In genomic region chr10:73771722-73772279, GRCh38 we compare ENCODE assay signal across 8 cellular contexts. TPM values are rescaled to one million over a fixed set of nuclear protein-coding genes. Genes with fewer than 3 reads are reported as not detected.
DNase-seq lines count a peak whose midpoint lies in the region; ATAC-seq and TF ChIP-seq lines count a peak whose summit lies in the region.

No MANE protein-coding gene starts in this region.

- no peaks in the 10 kb centered on the region for H3K9me3 Mint-ChIP-seq in CD8-positive, alpha-beta memory T cell
- H3K9me3 Mint-ChIP-seq in dendritic cell treated with granulocyte-macrophage colony-stimulating factor and Interleukin-4, amounts not matched to agents 40 ng/mL and 50 ng/mL, for 4 days: no peaks in the 10 kb centered on the region

- H3K27me3 Mint-ChIP-seq in CD8-positive, alpha-beta memory T cell: peaks cover 0 to 4% of the 10 kb centered on the region in 2 donors
- no peaks in the 10 kb centered on the region for H3K27me3 Mint-ChIP-seq in dendritic cell treated with granulocyte-macrophage colony-stimulating factor and Interleukin-4, amounts not matched to agents 40 ng/mL and 50 ng/mL, for 4 days

- no peak for TF ChIP-seq CTCF in VCaP (conservative IDR thresholded peaks at IDR 0.05)

- DNase-seq in CD8-positive, alpha-beta memory T cell: peak in 4 of 5 donors; percentile 70 to 87 (median 76)
- DNase-seq in lung microvascular endothelial cell (ENCODE audit: low read depth in 2 of 2): peak; percentile 86 to 93
- peak; percentile 49 for DNase-seq in stimulated activated CD8-positive, alpha-beta memory T cell treated with anti-CD3 and anti-CD28 coated beads, Interleukin-12 subunit alpha, Interleukin-12 subunit beta, amount 100 ng/mL, for 24 hours (ENCODE audit: extremely low read depth)

- CTCF ChIA-PET in CD8-positive, alpha-beta memory T cell (lab: Charles Lee): interaction anchor here (1.0 to 6.6 kb wide), 13 partner anchors 11 to 108 kb away, joined by 3 to 42 read pairs (median 6); partner anchors contain the start of genes CHCHD1, SEC24C and ZSWIM8

- peak overlapping the region; percentile 87 to 97 (median 94) for H3K27ac Mint-ChIP-seq in CD8-positive, alpha-beta memory T cell
- H3K27ac Mint-ChIP-seq in dendritic cell treated with granulocyte-macrophage colony-stimulating factor and Interleukin-4, amounts not matched to agents 40 ng/mL and 50 ng/mL, for 4 days: peak overlapping the region; percentile 88

- POLR2A ChIA-PET in CD8-positive, alpha-beta memory T cell (lab: Charles Lee): interaction anchor here (0.6 to 3.8 kb wide), 12 partner anchors 8 to 276 kb away, joined by 3 to 88 read pairs (median 6); partner anchors contain the start of genes CAMK2G, CHCHD1, PPP3CB and SEC24C

- peaks cover 10 to 79% (median 17%) of the 10 kb centered on the region in 3 donors for H3K36me3 Mint-ChIP-seq in CD8-positive, alpha-beta memory T cell
- peaks cover 99% of the 10 kb centered on the region for H3K36me3 Mint-ChIP-seq in dendritic cell treated with granulocyte-macrophage colony-stimulating factor and Interleukin-4, amounts not matched to agents 40 ng/mL and 50 ng/mL, for 4 days (ENCODE audit: low read depth)

- peak overlapping the region; percentile 90 for H3K27ac ChIP-seq in CD8-positive, alpha-beta memory T cell (ENCODE audit: low read depth, low read length)
- H3K27ac ChIP-seq in HUES6 (ENCODE audit: low read depth, low read length) (peak overlapping the region; percentile 94), VCaP (peak overlapping the region; percentile 94)

- H3K4me1 ChIP-seq in CD8-positive, alpha-beta memory T cell (ENCODE audit: insufficient read depth, low read length): peaks cover 41% of the 10 kb centered on the region
- H3K4me1 ChIP-seq in HUES6 (ENCODE audit: control insufficient read depth, insufficient read depth, low read length): peaks cover 15% of the 10 kb centered on the region; the same call in 1 of the 2 replicates

- ATAC-seq in GM19351 (IDR thresholded peaks at IDR 0.05; ENCODE audit: unreplicated experiment): peak; percentile 16
- no peak for ATAC-seq in HG03457 (IDR thresholded peaks at IDR 0.05; ENCODE audit: unreplicated experiment)

- H3K9ac ChIP-seq in HUES6 (ENCODE audit: low read length): peak overlapping the region; percentile 91

- H3K4me3 ChIP-seq in CD8-positive, alpha-beta memory T cell (ENCODE audit: low read length): peak overlapping the region; percentile 92
- peak overlapping the region; percentile 93 for H3K4me3 ChIP-seq in HUES6 (ENCODE audit: low read depth, low read length)

- intact Hi-C loops in dendritic cell treated with granulocyte-macrophage colony-stimulating factor and Interleukin-4, amounts not matched to agents 40 ng/mL and 50 ng/mL, for 4 days (cut with micrococcal nuclease): loop anchor here (2.0 kb wide), 1 partner anchor 39 kb away; the partner anchor contains the start of gene NDST2

- H3K9me3 ChIP-seq in CD8-positive, alpha-beta memory T cell (ENCODE audit: low read length): no peaks in the 10 kb centered on the region
- H3K9me3 ChIP-seq in HUES6 (ENCODE audit: control insufficient read depth, insufficient read depth, low read depth, low read length): no peaks in the 10 kb centered on the region

- no peaks in the 10 kb centered on the region for H3K27me3 ChIP-seq in CD8-positive, alpha-beta memory T cell (ENCODE audit: insufficient read depth, low read length, poor library complexity, severe bottlenecking)
- no peaks in the 10 kb centered on the region for H3K27me3 ChIP-seq in HUES6 (ENCODE audit: control insufficient read depth, insufficient read depth, low read length)

- H3K36me3 ChIP-seq in CD8-positive, alpha-beta memory T cell (ENCODE audit: insufficient read depth, low read length): peaks cover 43% of the 10 kb centered on the region
- peaks cover 57% of the 10 kb centered on the region for H3K36me3 ChIP-seq in HUES6 (ENCODE audit: control insufficient read depth, insufficient read depth, low read length)

- H3K4me3 Mint-ChIP-seq in CD8-positive, alpha-beta memory T cell: peak overlapping the region; percentile 91 to 98 (median 97)
- H3K4me3 Mint-ChIP-seq in dendritic cell treated with granulocyte-macrophage colony-stimulating factor and Interleukin-4, amounts not matched to agents 40 ng/mL and 50 ng/mL, for 4 days: peak overlapping the region; percentile 89

- peaks cover 46 to 67% (median 57%) of the 10 kb centered on the region in 3 donors for H3K4me1 Mint-ChIP-seq in CD8-positive, alpha-beta memory T cell
- H3K4me1 Mint-ChIP-seq in dendritic cell treated with granulocyte-macrophage colony-stimulating factor and Interleukin-4, amounts not matched to agents 40 ng/mL and 50 ng/mL, for 4 days (ENCODE audit: low read depth): peaks cover 54% of the 10 kb centered on the region

RNA-seq across cellular contexts. Expression of gene CHCHD1, which starts 10.0 kb away (rescaled TPM):
- 10 to 100 TPM; 35.8 to 37.2 TPM for total RNA-seq in CD8-positive, alpha-beta memory T cell
- polyA plus RNA-seq in CD8-positive, alpha-beta memory T cell: 52.6 TPM
- total RNA-seq in lung microvascular endothelial cell: 21.6 and 28.6 TPM in 2 replicates

RNA-seq across cellular contexts. Expression of gene ZSWIM8, which starts 13.6 kb away (rescaled TPM):
- 10 to 100 TPM; 54.3 to 57.6 TPM for total RNA-seq in CD8-positive, alpha-beta memory T cell
- polyA plus RNA-seq in CD8-positive, alpha-beta memory T cell: 26.0 TPM
- 31.4 and 55.8 TPM in 2 replicates for total RNA-seq in lung microvascular endothelial cell

RNA-seq across cellular contexts. Expression of gene SEC24C, which starts 27.6 kb away (rescaled TPM):
- total RNA-seq in CD8-positive, alpha-beta memory T cell: 10 to 100 TPM; 93.1 to 95.9 TPM
- 70.3 TPM for polyA plus RNA-seq in CD8-positive, alpha-beta memory T cell
- 46.9 and 52.8 TPM in 2 replicates for total RNA-seq in lung microvascular endothelial cell

RNA-seq across cellular contexts. Expression of gene NDST2, which starts 39.6 kb away (rescaled TPM):
- total RNA-seq in CD8-positive, alpha-beta memory T cell: 10 to 100 TPM; 39.8 to 43.9 TPM
- 25.3 TPM for polyA plus RNA-seq in CD8-positive, alpha-beta memory T cell
- 5.4 and 6.5 TPM in 2 replicates for total RNA-seq in lung microvascular endothelial cell
